8 cellular contexts compared by ENCODE assay signal in the genomic region with DNA sequence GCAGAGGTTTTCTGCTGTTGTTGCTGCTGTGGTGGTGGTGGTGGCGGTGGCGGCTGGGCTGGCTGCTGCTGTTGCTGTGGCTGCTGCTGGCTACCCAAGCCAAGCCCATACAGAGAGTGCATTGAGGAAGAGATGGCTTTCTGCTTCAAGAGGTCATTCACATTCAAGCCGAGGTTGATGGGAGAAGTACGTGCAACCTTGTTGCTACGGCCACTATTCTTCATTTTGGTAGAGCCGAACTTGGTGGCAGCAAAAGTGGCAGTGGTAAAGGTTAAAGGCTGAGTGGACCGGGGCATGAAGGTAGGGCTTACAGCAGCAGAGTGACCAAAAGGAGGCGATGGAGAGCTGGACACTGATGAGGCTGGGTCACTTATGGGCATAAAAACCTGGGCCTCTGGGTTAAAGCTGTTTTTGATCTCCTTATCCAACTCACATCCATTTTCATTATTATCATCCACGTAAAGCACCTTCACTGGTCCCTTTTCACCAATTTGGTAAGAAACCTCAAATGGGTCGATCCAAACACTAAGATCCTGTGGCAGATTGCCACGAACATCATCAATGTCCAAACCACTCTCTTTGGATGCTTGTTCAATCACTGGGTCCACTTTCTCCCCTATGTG. TPM values are rescaled to one million over a fixed set of nuclear protein-coding genes. Genes with fewer than 3 reads are reported as not detected.
DNase-seq lines count a peak whose midpoint lies in the region; ATAC-seq and TF ChIP-seq lines count a peak whose summit lies in the region.

No MANE protein-coding gene starts in this region.

- ATAC-seq in stimulated activated memory B cell treated with anti-CD40 and anti-IgM and Interleukin-4, amounts not matched to agents 10 μg/mL and 1 μg/mL and 100 μg/mL, for 72 hours = no peak

- H3K4me3 ChIP-seq in GM12864 (ENCODE audit: low read depth, low read length) (no peak overlapping the region), tibial artery (peak overlapping the region; percentile 87 to 93)

- peaks cover 3% of the 10 kb centered on the region for H3K36me3 Mint-ChIP-seq in mesothelial cell of epicardium
- H3K36me3 Mint-ChIP-seq in stimulated activated memory B cell treated with anti-CD40 and anti-IgM and Interleukin-4, amounts not matched to agents 10 μg/mL and 1 μg/mL and 100 μg/mL, for 72 hours = peaks cover 11% of the 10 kb centered on the region

- H3K27me3 Mint-ChIP-seq in mesothelial cell of epicardium (ENCODE audit: low read depth) = no peaks in the 10 kb centered on the region
- H3K27me3 Mint-ChIP-seq in stimulated activated memory B cell treated with anti-CD40 and anti-IgM and Interleukin-4, amounts not matched to agents 10 μg/mL and 1 μg/mL and 100 μg/mL, for 72 hours = no peaks in the 10 kb centered on the region

- peak overlapping the region; percentile 97 to 99 for H3K27ac ChIP-seq in tibial artery

- H3K27ac Mint-ChIP-seq in mesothelial cell of epicardium = peak overlapping the region; percentile 17
- no peak overlapping the region for H3K27ac Mint-ChIP-seq in stimulated activated memory B cell treated with anti-CD40 and anti-IgM and Interleukin-4, amounts not matched to agents 10 μg/mL and 1 μg/mL and 100 μg/mL, for 72 hours

- peak; percentile 70 for TF ChIP-seq CTCF in GM12864 (IDR thresholded peaks at IDR 0.05; ENCODE audit: low read depth, low read length, missing control alignments)
- no peak for TF ChIP-seq CTCF in mesothelial cell of epicardium (IDR thresholded peaks at IDR 0.05; ENCODE audit: unreplicated experiment)
- peak; percentile 54 to 56 for TF ChIP-seq CTCF in tibial artery (IDR thresholded peaks at IDR 0.05)

- no peaks in the 10 kb centered on the region for H3K27me3 ChIP-seq in tibial artery

- H3K9me3 Mint-ChIP-seq in mesothelial cell of epicardium = no peaks in the 10 kb centered on the region
- no peaks in the 10 kb centered on the region for H3K9me3 Mint-ChIP-seq in stimulated activated memory B cell treated with anti-CD40 and anti-IgM and Interleukin-4, amounts not matched to agents 10 μg/mL and 1 μg/mL and 100 μg/mL, for 72 hours

- H3K36me3 ChIP-seq in tibial artery = peaks cover 22 to 34% (median 24%) of the 10 kb centered on the region in 3 donors

- intact Hi-C loops in tibial artery (cut with DNase I; ENCODE audit: low total_unique reads) = no loop called here

- peaks cover 0 to 33% (median 23%) of the 10 kb centered on the region in 4 donors for H3K4me1 ChIP-seq in tibial artery

- H3K4me3 Mint-ChIP-seq in mesothelial cell of epicardium = peak overlapping the region; percentile 91
- no peak overlapping the region for H3K4me3 Mint-ChIP-seq in stimulated activated memory B cell treated with anti-CD40 and anti-IgM and Interleukin-4, amounts not matched to agents 10 μg/mL and 1 μg/mL and 100 μg/mL, for 72 hours

- H3K9me3 ChIP-seq in tibial artery = no peaks in the 10 kb centered on the region

- H3K4me1 Mint-ChIP-seq in mesothelial cell of epicardium = peaks cover 41% of the 10 kb centered on the region
- peaks cover 40% of the 10 kb centered on the region for H3K4me1 Mint-ChIP-seq in stimulated activated memory B cell treated with anti-CD40 and anti-IgM and Interleukin-4, amounts not matched to agents 10 μg/mL and 1 μg/mL and 100 μg/mL, for 72 hours

- peak; percentile 44 for DNase-seq in A172 (ENCODE audit: low spot score)
- DNase-seq in GM12864 (ENCODE audit: low read depth) = no peak
- DNase-seq in RPMI8226 = peak; percentile 53
- DNase-seq in dermis blood vessel endothelial cell = peak; percentile 72
- no peak for DNase-seq in mesothelial cell of epicardium (ENCODE audit: low spot score in 2 of 2, unreplicated experiment in 2 of 2)
- DNase-seq in tibial artery = peak in 1 of 2 donors; percentile 55
- no peak for DNase-seq in DMS79 treated with DMSO at 0.1 percent for 48 hours (lab: John Stamatoyannopoulos, UW)

RNA-seq across cellular contexts. Expression of a gene that starts 2.8 kb away (rescaled TPM):
- total RNA-seq in A172 (2014; rRNA removed; shearing (Covaris generic)) = 7.2 and 8.1 TPM in 2 replicates
- 2.9 and 4.4 TPM in 2 replicates for total RNA-seq in dermis blood vessel endothelial cell
- 29.4 to 34.7 TPM (median 32.0 TPM) in 3 replicates for total RNA-seq in mesothelial cell of epicardium

RNA-seq across cellular contexts. Expression of a gene that starts 27.9 kb away (rescaled TPM):
- total RNA-seq in A172 (2014; rRNA removed; shearing (Covaris generic)) = not detected in 2 replicates
- total RNA-seq in dermis blood vessel endothelial cell = not detected in 2 replicates
- total RNA-seq in mesothelial cell of epicardium = 0.42 to 0.68 TPM (median 0.60 TPM) in 3 replicates

Comparison
In these comparisons a context has a peak if more than half of its experiments do, and no peak if none do; other contexts are left out.
1. DNase-seq: peak in A172 (single experiment), RPMI8226 (single experiment) and dermis blood vessel endothelial cell (single experiment); none in GM12864 (single experiment), mesothelial cell of epicardium (0 of 2) and DMS79 treated with DMSO at 0.1 percent for 48 hours (single experiment).